In genomic region chr2:157364257-157364974, GRCh38 we compare ENCODE assay signal across 11 cellular contexts. TPM values are rescaled to one million over a fixed set of nuclear protein-coding genes. Genes with fewer than 3 reads are reported as not detected.
A peak's percentile ranks its signal among the peaks of the same experiment; 100 is the strongest.
DNase-seq lines count a peak whose midpoint lies in the region; ATAC-seq and TF ChIP-seq lines count a peak whose summit lies in the region.
"Had no signal": no experiment of that assay in that cellular context is flagged by ENCODE, and none has a peak within 500 bp of the region (broad histone marks: within the 10 kb centered on the region; RNA-seq: fewer than 3 reads in every experiment).

No MANE protein-coding gene starts in this region.

- no peaks in the 10 kb centered on the region for H3K27me3 Mint-ChIP-seq in progenitor cell of endocrine pancreas

- H3K36me3 Mint-ChIP-seq in progenitor cell of endocrine pancreas (ENCODE audit: insufficient read depth): peaks cover 5% of the 10 kb centered on the region

- no peak overlapping the region for H3K4me3 Mint-ChIP-seq in progenitor cell of endocrine pancreas (ENCODE audit: low read depth)
- H3K4me3 Mint-ChIP-seq: neural crest cell had no signal

- no peak for TF ChIP-seq POLR2A in transverse colon (IDR thresholded peaks at IDR 0.05)

- H3K9me3 ChIP-seq in osteoblast (ENCODE audit: low read depth, low read length) (no peaks in the 10 kb centered on the region), transverse colon (peaks cover 2 to 4% of the 10 kb centered on the region in 2 donors)

- DNase-seq in SKM-1 treated with dmso at 0.1 percent for 144 hours (lab: John Stamatoyannopoulos, UW; ENCODE audit: unreplicated experiment) (peak; percentile 20), SKM-1 (lab: John Stamatoyannopoulos, UW; ENCODE audit: unreplicated experiment) (no peak), osteoblast (ENCODE audit: insufficient read length, low spot score, missing footprints) (peak; percentile 22), transverse colon (no peak), NCI-H345 treated with DMSO at 0.1 percent for 48 hours (lab: John Stamatoyannopoulos, UW; ENCODE audit: unreplicated experiment) (no peak), progenitor cell of endocrine pancreas (ENCODE audit: low spot score, unreplicated experiment) (no peak)
- DNase-seq: PC-3 had no signal

- peak overlapping the region; percentile 37 for H3K27ac ChIP-seq in osteoblast (ENCODE audit: low read depth, low read length)
- no peak overlapping the region for H3K27ac ChIP-seq in transverse colon
- H3K27ac ChIP-seq: A549 had no signal

- 59 to 62% methylated on average over 2 of the region's 2 CpGs for WGBS in transverse colon (ENCODE audit: low coverage in 1 of 2), 2 donors

- H3K4me1 ChIP-seq in osteoblast (ENCODE audit: insufficient read depth, low read length): peaks cover 11% of the 10 kb centered on the region
- peaks cover 0 to 7% (median 0%) of the 10 kb centered on the region in 4 donors for H3K4me1 ChIP-seq in transverse colon
- H3K4me1 ChIP-seq: A549 had no signal

- H3K9me3 Mint-ChIP-seq in progenitor cell of endocrine pancreas (ENCODE audit: low read depth): peaks cover 10% of the 10 kb centered on the region

- H3K4me1 Mint-ChIP-seq in progenitor cell of endocrine pancreas (ENCODE audit: low read depth): peaks cover 8% of the 10 kb centered on the region

- no peak overlapping the region for H3K27ac Mint-ChIP-seq in progenitor cell of endocrine pancreas

- intact Hi-C loops in transverse colon (cut with DNase I; ENCODE audit: low total_unique reads): no loop called here

- H3K79me2 ChIP-seq in osteoblast (ENCODE audit: insufficient read depth, low read length): no peaks in the 10 kb centered on the region

- no peak overlapping the region for H3K4me3 ChIP-seq in osteoblast (ENCODE audit: insufficient read depth, low read length)
- H3K4me3 ChIP-seq in transverse colon: no peak overlapping the region
- H3K4me3 ChIP-seq: A549 had no signal

- ATAC-seq in GM21825 (IDR thresholded peaks at IDR 0.05; ENCODE audit: unreplicated experiment) (peak; percentile 85), HG03565 (IDR thresholded peaks at IDR 0.05; ENCODE audit: unreplicated experiment) (peak; percentile 88)
- ATAC-seq: A549, PC-3 had no signal

- H3K36me3 ChIP-seq in osteoblast (ENCODE audit: insufficient read depth, low read length): no peaks in the 10 kb centered on the region
- no peaks in the 10 kb centered on the region for H3K36me3 ChIP-seq in transverse colon

- H4K20me1 ChIP-seq in osteoblast (ENCODE audit: insufficient read depth, low read length): no peaks in the 10 kb centered on the region

- H3K4me2 ChIP-seq in osteoblast (ENCODE audit: insufficient read depth, low read length): no peak overlapping the region
- H3K4me2 ChIP-seq: A549 had no signal

- H2AFZ ChIP-seq in osteoblast (ENCODE audit: low read length): no peak overlapping the region

- TF ChIP-seq CTCF in osteoblast (IDR thresholded peaks at IDR 0.05; ENCODE audit: extremely low read depth, low read depth, low read length) (no peak), transverse colon (IDR thresholded peaks at IDR 0.05) (no peak), progenitor cell of endocrine pancreas (IDR thresholded peaks at IDR 0.05; ENCODE audit: unreplicated experiment) (no peak)

- no peak for TF ChIP-seq EP300 in transverse colon (IDR thresholded peaks at IDR 0.05; ENCODE audit: low read depth)

- in situ Hi-C loops in transverse colon (cut with MboI; ENCODE audit: low pct_ligation_motif_present in 1 of 4, low pct_unique_long_range_greater_than_20kb in 1 of 4, low sequenced_read_pairs in 3 of 4): no loop called here

- H3K27me3 ChIP-seq in osteoblast (ENCODE audit: insufficient read depth, low read length) (no peaks in the 10 kb centered on the region), transverse colon (no peaks in the 10 kb centered on the region)

RNA-seq across cellular contexts. Expression of gene ERMN, which starts 38.8 kb away (rescaled TPM):
- total RNA-seq in osteoblast: 1.4 and 2.7 TPM in 2 replicates
- total RNA-seq in transverse colon: under 1 TPM in 2 of 4 donors, not detected in 2; 0.14 to 0.64 TPM
- total RNA-seq in progenitor cell of endocrine pancreas: 0.22 TPM in 1 of 2 replicates, not detected in the other
- total RNA-seq: PC-3 had no signal

Comparison
In these comparisons a context has a peak if more than half of its experiments do, and no peak if none do; other contexts are left out.
1. DNase-seq: peak in SKM-1 treated with dmso at 0.1 percent for 144 hours (single experiment) and osteoblast (single experiment); none in SKM-1 (single experiment), transverse colon (single experiment), NCI-H345 treated with DMSO at 0.1 percent for 48 hours (single experiment) and progenitor cell of endocrine pancreas (single experiment).